ENCODE assay signal across 8 cellular contexts in the genomic region with DNA sequence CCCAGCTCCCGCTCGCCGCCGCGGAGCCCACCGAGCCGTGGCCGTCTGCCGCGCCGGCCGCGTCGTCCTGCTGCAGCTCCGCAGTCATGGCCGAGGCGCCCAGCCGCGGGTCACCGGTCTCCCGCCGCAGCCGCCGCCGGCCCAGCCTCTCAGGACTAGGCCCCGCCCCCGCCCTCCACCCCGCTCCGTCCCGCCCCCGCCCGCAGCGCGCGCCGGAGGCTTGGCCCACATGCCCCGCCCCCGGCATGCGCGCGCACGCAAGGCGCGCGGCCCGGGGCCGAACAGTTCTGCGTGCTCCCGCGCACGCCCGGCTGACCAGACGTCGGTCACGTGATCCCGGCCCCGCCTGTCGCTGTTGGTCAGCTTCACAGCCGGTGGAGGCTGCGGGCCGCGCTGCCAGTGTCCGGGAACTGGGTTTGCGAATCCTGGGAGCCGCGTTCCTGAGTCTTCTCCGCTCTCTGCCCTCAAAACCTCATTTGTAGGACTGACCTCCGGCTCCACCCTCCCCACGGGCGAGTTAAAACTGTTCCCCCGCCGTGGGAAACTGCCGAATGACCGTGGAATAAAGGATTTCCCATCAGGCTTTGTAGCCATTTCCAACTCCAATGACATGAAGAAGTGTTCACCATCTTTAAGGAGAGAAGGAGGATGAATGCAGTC.
DNase-seq lines count a peak whose midpoint lies in the region; ATAC-seq and TF ChIP-seq lines count a peak whose summit lies in the region.

USP28 (minus strand) TSS at position 159 of the 660 bp plus-strand sequence; CDS start at position 88, 71 bp downstream.

- TF ChIP-seq CTCF in AG09309 (IDR thresholded peaks at IDR 0.05; ENCODE audit: control insufficient read depth, insufficient read depth, low read depth, low read length, missing control alignments) = no peak

- in situ Hi-C loops in GM18951 (cut with MboI; ENCODE audit: low sequenced_read_pairs, unreplicated experiment) = no loop called here

- peak; percentile 80 for DNase-seq in AG09309 (ENCODE audit: low read depth)
- DNase-seq in NCI-H2227 treated with DMSO at 0.1 percent for 48 hours (lab: John Stamatoyannopoulos, UW) = peak; percentile 88
- peak; percentile 51 for DNase-seq in activated CD4-positive, CD25-positive, alpha-beta regulatory T cell treated with anti-CD3 and anti-CD28 coated beads, Interleukin-2, amount 50 U/mL, for 16 hours (ENCODE audit: low read depth, low spot score)
- DNase-seq in central memory CD4-positive, alpha-beta T cell = peak; percentile 70
- DNase-seq in iris pigment epithelial cell (ENCODE audit: low read depth) = peak; percentile 96
- DNase-seq in stimulated activated CD4-positive, alpha-beta T cell treated with anti-CD3 and anti-CD28 coated beads, Interleukin-12 subunit alpha, Interleukin-12 subunit beta, amount 100 ng/mL, for 24 hours (ENCODE audit: low read depth in 2 of 2) = peak; percentile 58 to 74

- peak; percentile 98 for TF ChIP-seq POLR2A in GM18951 (IDR thresholded peaks at IDR 0.05; ENCODE audit: extremely low read depth, insufficient read depth, insufficient read length)

- H3K4me3 ChIP-seq in AG09309 (ENCODE audit: control insufficient read depth, low read depth, low read length) = peak within 1 kb of the TSS; percentile 78

- peak; percentile 84 for ATAC-seq in HG03175 (IDR thresholded peaks at IDR 0.05; ENCODE audit: unreplicated experiment)

Comparison
In these comparisons a context has a peak if more than half of its experiments do, and no peak if none do; other contexts are left out.
1. Peak in every context shown above with its lines: DNase-seq, ATAC-seq and H3K4me3 ChIP-seq.